In genomic region chr1:205324781-205325180, GRCh38 we compare ENCODE assay signal across 12 cellular contexts. TPM values are rescaled to one million over a fixed set of nuclear protein-coding genes. Genes with fewer than 3 reads are reported as not detected.
DNase-seq lines count a peak whose midpoint lies in the region; ATAC-seq and TF ChIP-seq lines count a peak whose summit lies in the region.
"Had no signal": no experiment of that assay in that cellular context is flagged by ENCODE, and none has a peak within 500 bp of the region (broad histone marks: within the 10 kb centered on the region; RNA-seq: fewer than 3 reads in every experiment).

No MANE protein-coding gene starts in this region.

- TF ChIP-seq CTCF in H9 (conservative IDR thresholded peaks at IDR 0.05) (no peak), kidney epithelial cell (IDR thresholded peaks at IDR 0.05; ENCODE audit: insufficient read depth, low read length, poor library complexity, severe bottlenecking) (no peak), prostate gland (IDR thresholded peaks at IDR 0.05) (no peak)

- no peaks in the 10 kb centered on the region for H3K79me1 ChIP-seq in H9 (ENCODE audit: insufficient read depth, low read depth, low read length, poor library complexity, severe bottlenecking)

- no peak overlapping the region for H3K4me2 ChIP-seq in H9 (ENCODE audit: insufficient read depth, insufficient read length, low read length)

- H4K91ac ChIP-seq in H9 (ENCODE audit: insufficient read length, low read depth, low read length), result no peak overlapping the region

- peaks cover 7% of the 10 kb centered on the region for H3K23me2 ChIP-seq in H9 (ENCODE audit: insufficient read length, low read depth, low read length, poor library complexity, severe bottlenecking)

- intact Hi-C loops in prostate gland (cut with DNase I), result loop anchor here (1.0 kb wide), 1 partner anchor 51 kb away; no protein-coding TSS in a partner anchor

- no peaks in the 10 kb centered on the region for H3K27me3 ChIP-seq in H9 (ENCODE audit: insufficient read depth, low read length)
- no peaks in the 10 kb centered on the region for H3K27me3 ChIP-seq in kidney epithelial cell (ENCODE audit: control insufficient read depth, insufficient read depth, low read length)
- no peaks in the 10 kb centered on the region for H3K27me3 ChIP-seq in prostate gland (replicated peaks; ENCODE audit: insufficient read depth)
- H3K27me3 ChIP-seq: vagina had no signal

- H3K23ac ChIP-seq in H9 (ENCODE audit: insufficient read length, low read depth, low read length), result no peak overlapping the region

- peaks cover 10% of the 10 kb centered on the region for H3K27me3 Mint-ChIP-seq in H9 (ENCODE audit: low read depth)

- no peak overlapping the region for H4K5ac ChIP-seq in H9 (ENCODE audit: insufficient read length, low read depth, low read length)

- H3K18ac ChIP-seq in H9 (ENCODE audit: insufficient read length, low read depth, low read length), result no peak overlapping the region

- no peak overlapping the region for H3K4ac ChIP-seq in H9 (ENCODE audit: low read depth, low read length)

- no peak overlapping the region for H2BK5ac ChIP-seq in H9 (ENCODE audit: insufficient read length, low read length)

- H3K9me3 ChIP-seq in H9 (ENCODE audit: control insufficient read depth, low read depth, low read length) (no peaks in the 10 kb centered on the region), prostate gland (no peaks in the 10 kb centered on the region)
- H3K9me3 ChIP-seq: vagina had no signal

- H3K79me2 ChIP-seq in H9 (ENCODE audit: insufficient read depth, low read length), result peaks cover 7% of the 10 kb centered on the region; the same call in 1 of the 2 replicates

- H3K4me3 ChIP-seq in kidney epithelial cell (ENCODE audit: low read depth, low read length) (no peak overlapping the region), prostate gland (no peak overlapping the region)
- H3K4me3 ChIP-seq: vagina had no signal

- no peak overlapping the region for H2BK20ac ChIP-seq in H9 (ENCODE audit: low read depth, low read length, poor library complexity, severe bottlenecking)

- H2BK15ac ChIP-seq in H9 (ENCODE audit: low read depth, low read length), result no peak overlapping the region

- H3K27ac Mint-ChIP-seq in H9, result peak overlapping the region; percentile 73 to 85 (median 74); a peak in 6 of 7 replicates
- H3K27ac Mint-ChIP-seq: activated CD4-positive, alpha-beta T cell treated with anti-CD3 and anti-CD28 coated beads for 36 hours; activated T-helper 2 cell treated with anti-CD3 and anti-CD28 coated beads, Interferon-gamma antibody, Interleukin-2, Interleukin-4, amounts not matched to agents 10 μg/mL and 5 μg/mL and 100 μg/mL, durations not matched to agents 14 hours and 24 hours and 36 hours had no signal

- no peak overlapping the region for H2AFZ ChIP-seq in H9 (ENCODE audit: low read length)

- H3T11ph ChIP-seq in H9 (ENCODE audit: low read length), result no peak overlapping the region

- H3K4me3 Mint-ChIP-seq in H9, result 0 out of 5 replicates have a peak overlapping the region, but pooled peaks of 1 of the 2 experiments have one; percentile 8
- H3K4me3 Mint-ChIP-seq: activated CD4-positive, alpha-beta T cell treated with anti-CD3 and anti-CD28 coated beads for 36 hours had no signal

- DNase-seq in A172 (ENCODE audit: low spot score) (peak; percentile 99), H9 (no peak), astrocyte of the hippocampus (ENCODE audit: low read depth, low spot score) (peak; percentile 79), kidney epithelial cell (ENCODE audit: low read depth) (peak; percentile 53), HUDEP-2 (lab: John Stamatoyannopoulos, UW; ENCODE audit: unreplicated experiment in 76 of 76) (no peak), dedifferentiated amniotic fluid mesenchymal stem cell (ENCODE audit: extremely low spot score) (no peak), prostate gland (ENCODE audit: low spot score) (no peak)
- DNase-seq: NCI-H2081 treated with DMSO at 0.1 percent for 48 hours had no signal

- H3K9ac ChIP-seq in H9 (ENCODE audit: extremely low read depth, insufficient read length, low read length), result no peak overlapping the region

- no peak overlapping the region for H2BK12ac ChIP-seq in H9 (ENCODE audit: insufficient read length, low read depth, low read length)

- peaks cover under 1 to 13% (median 11%) of the 10 kb centered on the region in 3 experiments for H3K36me3 Mint-ChIP-seq in H9 (ENCODE audit: insufficient read depth in 1 of 3, low read depth in 3 of 3)

- H3K14ac ChIP-seq in H9 (ENCODE audit: insufficient read depth, low read length), result no peak overlapping the region

- no peak overlapping the region for H4K8ac ChIP-seq in H9 (replicated peaks; ENCODE audit: insufficient read length, low read depth, low read length)

- H3K27ac ChIP-seq in H9 (ENCODE audit: insufficient read length, low read depth, low read length) (no peak overlapping the region), prostate gland (no peak overlapping the region)
- H3K27ac ChIP-seq: vagina had no signal

- H4K20me1 ChIP-seq in H9 (ENCODE audit: control insufficient read depth, insufficient read depth, insufficient read length), result no peaks in the 10 kb centered on the region

- H2BK120ac ChIP-seq in H9 (ENCODE audit: low read depth, low read length, poor library complexity, severe bottlenecking), result no peak overlapping the region

- H3K4me1 Mint-ChIP-seq in H9, result peaks cover 27 to 33% of the 10 kb centered on the region in 2 experiments

- H3K4me1 ChIP-seq in H9 (ENCODE audit: insufficient read depth, low read length) (peaks cover 3% of the 10 kb centered on the region; the same call in 1 of the 2 replicates), prostate gland (replicated peaks) (no peaks in the 10 kb centered on the region)

- no peak overlapping the region for H3K56ac ChIP-seq in H9 (ENCODE audit: insufficient read length, low read depth, low read length)

- no peaks in the 10 kb centered on the region for H3K36me3 ChIP-seq in kidney epithelial cell (ENCODE audit: control insufficient read depth, insufficient read depth, low read length)
- H3K36me3 ChIP-seq in prostate gland, result no peaks in the 10 kb centered on the region
- H3K36me3 ChIP-seq: vagina had no signal

- peaks cover 0 to 6% of the 10 kb centered on the region in 2 experiments; a peak in 2 of 5 replicates for H3K9me3 Mint-ChIP-seq in H9
- H3K9me3 Mint-ChIP-seq: activated T-helper 2 cell treated with anti-CD3 and anti-CD28 coated beads, Interferon-gamma antibody, Interleukin-2, Interleukin-4, amounts not matched to agents 10 μg/mL and 5 μg/mL and 100 μg/mL, durations not matched to agents 14 hours and 24 hours and 36 hours had no signal

- no CpG with 5 or more reads among the region's 6 CpGs for WGBS in H9 (ENCODE audit: extremely low coverage, insufficient read length, low lambda C conversion rate)
- WGBS in prostate gland, result 60% methylated on average over 6 of the region's 6 CpGs

- ATAC-seq in HG03159 (IDR thresholded peaks at IDR 0.05; ENCODE audit: unreplicated experiment), result no peak
- ATAC-seq: activated CD4-positive, alpha-beta T cell treated with anti-CD3 and anti-CD28 coated beads for 36 hours had no signal

- H2AK5ac ChIP-seq in H9 (ENCODE audit: insufficient read length, low read length), result no peak overlapping the region

- no peak for TF ChIP-seq POLR2A in prostate gland (IDR thresholded peaks at IDR 0.05)

RNA-seq across cellular contexts. Expression of gene NUAK2, which starts 3.2 kb away (rescaled TPM):
- 16.3 and 18.4 TPM in 2 replicates for total RNA-seq in A172 (2014; rRNA removed; shearing (Covaris generic))
- 15.4 and 15.5 TPM in 2 replicates for total RNA-seq in H9 (2021)
- total RNA-seq in kidney epithelial cell, result 139 and 140 TPM in 2 replicates
- 10 to 100 TPM in 1 of 2 donors, 1 to 10 TPM in 1; 3.7 to 20.0 TPM for total RNA-seq in prostate gland

RNA-seq across cellular contexts. Expression of gene KLHDC8A, which starts 31.9 kb away (rescaled TPM):
- total RNA-seq in A172 (2014; rRNA removed; shearing (Covaris generic)), result not detected in 2 replicates
- total RNA-seq in H9 (2021), result 0.96 and 1.0 TPM in 2 replicates
- total RNA-seq in kidney epithelial cell, result 6.7 and 16.5 TPM in 2 replicates
- 10 to 100 TPM in 1 of 2 donors, not detected in 1; 15.6 TPM for total RNA-seq in prostate gland
- total RNA-seq: activated CD4-positive, alpha-beta T cell treated with anti-CD3 and anti-CD28 coated beads for 36 hours; activated T-helper 2 cell treated with anti-CD3 and anti-CD28 coated beads, Interferon-gamma antibody, Interleukin-2, Interleukin-4, amounts not matched to agents 10 μg/mL and 5 μg/mL and 100 μg/mL, durations not matched to agents 14 hours and 24 hours and 36 hours; vagina had no signal

Comparison
In these comparisons a context has a peak if more than half of its experiments do, and no peak if none do; other contexts are left out.
1. DNase-seq: peak in A172 (single experiment), astrocyte of the hippocampus (single experiment) and kidney epithelial cell (single experiment); none in H9 (single experiment), HUDEP-2 (0 of 76), dedifferentiated amniotic fluid mesenchymal stem cell (single experiment) and prostate gland (single experiment).